8 cellular contexts compared by ENCODE assay signal in the genomic region with DNA sequence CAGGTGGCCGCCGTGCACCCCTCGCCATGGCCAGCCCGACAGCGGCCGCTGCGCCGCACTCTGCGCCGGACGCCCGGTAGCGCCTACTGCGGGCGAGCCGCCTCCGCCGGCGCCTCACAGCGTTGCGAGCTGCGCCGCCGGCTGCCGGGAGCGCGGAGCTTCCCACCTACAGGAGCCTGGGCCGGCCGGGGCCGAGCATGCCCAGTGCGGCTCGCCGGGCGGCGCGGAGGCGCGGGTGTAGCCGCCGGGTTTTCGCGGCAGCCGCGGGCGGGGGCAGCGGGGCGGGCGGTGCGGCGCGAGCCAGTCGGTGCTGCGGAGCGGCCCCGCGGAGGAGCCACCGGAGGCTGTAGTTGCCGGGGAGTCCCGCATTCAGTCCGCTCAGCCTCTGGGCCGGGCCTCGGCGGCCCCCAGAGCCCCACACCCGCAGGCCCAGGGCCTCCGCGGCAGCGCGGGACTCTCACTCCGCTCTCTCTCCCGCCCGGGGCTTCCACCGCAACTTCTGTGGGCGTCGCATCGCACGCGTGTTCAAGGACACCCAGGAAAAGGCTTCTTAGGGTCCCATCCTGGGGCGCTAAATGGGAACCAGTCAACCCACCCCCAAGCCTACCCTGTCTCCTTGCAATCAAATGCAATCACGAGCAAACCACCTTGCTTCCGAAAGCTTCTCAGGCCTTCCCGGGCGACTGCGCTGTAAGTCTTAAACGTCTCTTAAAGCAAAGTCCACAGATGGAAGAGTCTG. TPM values are rescaled to one million over a fixed set of nuclear protein-coding genes. Genes with fewer than 3 reads are reported as not detected.
A peak's percentile ranks its signal among the peaks of the same experiment; 100 is the strongest.
DNase-seq lines count a peak whose midpoint lies in the region; ATAC-seq and TF ChIP-seq lines count a peak whose summit lies in the region.

Gene MFAP3L (minus strand): TSS at position 143 of the 739 bp plus-strand sequence. CDS start 20,518 bp downstream, outside the sequence.

- 1% methylated on average over 27 of the region's 84 CpGs; no CpG with 5 or more reads in 1 of the 2 experiments for WGBS in IMR-90 (ENCODE audit: extremely low coverage in 2 of 2, insufficient read length in 1 of 2), 2 experiments

- dilution Hi-C loops in IMR-90 (cut with HindIII; ENCODE audit: low sequenced_read_pairs, unreplicated experiment): no loop called here

- H3K27me3 Mint-ChIP-seq in activated naive CD4-positive, alpha-beta T cell treated with anti-CD3 and anti-CD28 coated beads, Interleukin-2, amount 10 ng/mL, durations not matched to agents 7 days and 5 days: peaks cover 64% of the 10 kb centered on the region

- no peaks in the 10 kb centered on the region for H3K36me3 ChIP-seq in IMR-90 (ENCODE audit: control insufficient read depth, insufficient read depth, low read length)
- no peaks in the 10 kb centered on the region for H3K36me3 ChIP-seq in neutrophil

- no peaks in the 10 kb centered on the region for H3K79me1 ChIP-seq in IMR-90 (ENCODE audit: low read depth in 1 of 2, low read length in 2 of 2)

- H3K9me3 Mint-ChIP-seq in activated naive CD4-positive, alpha-beta T cell treated with anti-CD3 and anti-CD28 coated beads, Interleukin-2, amount 10 ng/mL, durations not matched to agents 7 days and 5 days: peaks cover 2% of the 10 kb centered on the region

- no peak within 1 kb of the TSS for H2AK5ac ChIP-seq in IMR-90 (ENCODE audit: low read depth, low read length)

- no peak within 1 kb of the TSS for H2BK15ac ChIP-seq in IMR-90 (ENCODE audit: low read depth, low read length)

- no peak within 1 kb of the TSS for H2BK5ac ChIP-seq in IMR-90 (ENCODE audit: low read depth, low read length, poor library complexity, severe bottlenecking)

- H2AFZ ChIP-seq in IMR-90 (replicated peaks; ENCODE audit: low read length, poor library complexity): peak within 1 kb of the TSS; percentile 99

- H3K18ac ChIP-seq in IMR-90 (ENCODE audit: low read depth, low read length): no peak within 1 kb of the TSS

- H4K8ac ChIP-seq in IMR-90 (ENCODE audit: low read depth in 2 of 2, low read length in 2 of 2): peak within 1 kb of the TSS in 1 of 2 experiments; percentile 24; a peak in 1 of 4 replicates

- intact Hi-C loops in IMR-90 (cut with micrococcal nuclease): loop anchor here (5.0 kb wide), 2 partner anchors 204 to 414 kb away; partner anchors contain the start of gene NEK1

- POLR2A ChIA-PET in IMR-90 (lab: Charles Lee; ENCODE audit: unreplicated experiment): interaction anchor here (0.6 kb wide), 1 partner anchor 317 kb away, joined by 8 read pairs; no protein-coding TSS in a partner anchor

- peak within 1 kb of the TSS; percentile 50 for H3K27ac Mint-ChIP-seq in activated naive CD4-positive, alpha-beta T cell treated with anti-CD3 and anti-CD28 coated beads, Interleukin-2, amount 10 ng/mL, durations not matched to agents 7 days and 5 days

- CTCF ChIA-PET in IMR-90 (lab: Yijun Ruan, JAX): interaction anchor here (1.0 kb wide), 1 partner anchor 266 kb away, joined by 3 read pairs; no protein-coding TSS in a partner anchor
- CTCF ChIA-PET in activated naive CD4-positive, alpha-beta T cell treated with anti-CD3 and anti-CD28 coated beads, Interleukin-2, amount 10 ng/mL, durations not matched to agents 7 days and 5 days (lab: Charles Lee): no interaction called here

- peak within 1 kb of the TSS; percentile 81 for H3K4me2 ChIP-seq in IMR-90 (ENCODE audit: low read depth, low read length)

- no peak for TF ChIP-seq RAD21 in IMR-90 (IDR thresholded peaks at IDR 0.05; ENCODE audit: low read length)

- H2BK20ac ChIP-seq in IMR-90 (ENCODE audit: low read depth, low read length): no peak within 1 kb of the TSS

- H3K4me3 ChIP-seq in IMR-90 (ENCODE audit: insufficient read depth, low read depth, low read length) (peak within 1 kb of the TSS; percentile 68), neutrophil (ENCODE audit: low read depth in 1 of 2, low read length in 1 of 2) (peak within 1 kb of the TSS; percentile 79 to 88)

- no peak within 1 kb of the TSS for H2BK120ac ChIP-seq in IMR-90 (ENCODE audit: low read depth, low read length)

- peak within 1 kb of the TSS; percentile 37; the same call in 1 of the 2 replicates for H3K23ac ChIP-seq in IMR-90 (ENCODE audit: low read depth, low read length)

- H4K5ac ChIP-seq in IMR-90 (ENCODE audit: low read depth, low read length): no peak within 1 kb of the TSS

- no peaks in the 10 kb centered on the region for H3K9me1 ChIP-seq in IMR-90 (ENCODE audit: insufficient read depth, low read length)

- peaks cover 20% of the 10 kb centered on the region for H3K4me1 Mint-ChIP-seq in activated naive CD4-positive, alpha-beta T cell treated with anti-CD3 and anti-CD28 coated beads, Interleukin-2, amount 10 ng/mL, durations not matched to agents 7 days and 5 days

- no peaks in the 10 kb centered on the region for H4K20me1 ChIP-seq in IMR-90 (ENCODE audit: insufficient read depth, low read length)

- H3K9me3 ChIP-seq in IMR-90 (ENCODE audit: control insufficient read depth, insufficient read depth, low read length): 0 out of 2 replicates have a peak, but pooled peaks cover 5% of the 10 kb centered on the region
- H3K9me3 ChIP-seq in neutrophil: no peaks in the 10 kb centered on the region

- ATAC-seq in GM21619 (IDR thresholded peaks at IDR 0.05; ENCODE audit: unreplicated experiment): peak; percentile 78
- peak; percentile 96 for ATAC-seq in IMR-90 (ENCODE audit: low read depth)

- no peak within 1 kb of the TSS for H3K56ac ChIP-seq in IMR-90 (ENCODE audit: extremely low read depth, insufficient read depth, low read length)

- H4K91ac ChIP-seq in IMR-90 (ENCODE audit: insufficient read depth, low read depth, low read length): no peak within 1 kb of the TSS

- no TSS peak for BruUV-seq in IMR-90 (replicated peaks; lab: Mats Ljungman, UMichigan)

- peak within 1 kb of the TSS; percentile 87 for H3K4me3 Mint-ChIP-seq in activated naive CD4-positive, alpha-beta T cell treated with anti-CD3 and anti-CD28 coated beads, Interleukin-2, amount 10 ng/mL, durations not matched to agents 7 days and 5 days

- TF ChIP-seq CTCF in IMR-90 (conservative IDR thresholded peaks at IDR 0.05; ENCODE audit: low read depth, low read length): 0 out of 2 replicates have a peak, but pooled peaks have one; percentile 19
- peak; percentile 12 for TF ChIP-seq CTCF in neutrophil (IDR thresholded peaks at IDR 0.05)

- no peak for TF ChIP-seq POLR2A in IMR-90 (IDR thresholded peaks at IDR 0.05; ENCODE audit: low read depth, low read length)

- peak within 1 kb of the TSS; percentile 27 for H3K9ac ChIP-seq in IMR-90 (ENCODE audit: low read depth, low read length)

- DNase-seq in DMS153 (lab: John Stamatoyannopoulos, UW) (peak; percentile 75), IMR-90 (peak; percentile 84), SK-MEL-5 (ENCODE audit: low read depth, low spot score) (peak; percentile 86), germinal center (ENCODE audit: low spot score) (peak; percentile 87), stromal cell of bone marrow (ENCODE audit: low read depth) (peak; percentile 82)
- peak; percentile 83 for DNase-seq in activated naive CD4-positive, alpha-beta T cell treated with anti-CD3 and anti-CD28 coated beads, Interleukin-2, amount 10 ng/mL, durations not matched to agents 7 days and 5 days

- no peaks in the 10 kb centered on the region for H3K36me3 Mint-ChIP-seq in activated naive CD4-positive, alpha-beta T cell treated with anti-CD3 and anti-CD28 coated beads, Interleukin-2, amount 10 ng/mL, durations not matched to agents 7 days and 5 days

- H3K27ac ChIP-seq in IMR-90 (ENCODE audit: insufficient read depth, low read length) (no peak within 1 kb of the TSS), neutrophil (peak within 1 kb of the TSS; percentile 86)

- H2AK9ac ChIP-seq in IMR-90 (replicated peaks; ENCODE audit: low read depth, low read length, poor library complexity): peak within 1 kb of the TSS; percentile 83

- H3K14ac ChIP-seq in IMR-90 (replicated peaks; ENCODE audit: low read depth, low read length): no peak within 1 kb of the TSS

- in situ Hi-C loops in IMR-90 (cut with MboI; ENCODE audit: low sequenced_read_pairs): no loop called here
- in situ Hi-C loops in SK-MEL-5 (cut with HindIII; ENCODE audit: low pct_unique_long_range_greater_than_20kb, low sequenced_read_pairs): loop anchor here (25.0 kb wide), 1 partner anchor 214 kb away; no protein-coding TSS in a partner anchor

- H3K4me1 ChIP-seq in IMR-90 (ENCODE audit: control insufficient read depth, insufficient read depth, low read length) (0 out of 2 replicates have a peak, but pooled peaks cover 2% of the 10 kb centered on the region), neutrophil (ENCODE audit: control insufficient read depth in 1 of 2, insufficient read depth in 1 of 2, low read depth in 1 of 2, low read length in 1 of 2) (peaks cover 20 to 22% of the 10 kb centered on the region in 2 experiments)

- H3K27me3 ChIP-seq in IMR-90 (ENCODE audit: control insufficient read depth, insufficient read depth, low read length): peaks cover 23% of the 10 kb centered on the region
- peaks cover 68% of the 10 kb centered on the region for H3K27me3 ChIP-seq in neutrophil

- H3K4ac ChIP-seq in IMR-90 (ENCODE audit: low read depth, low read length): no peak within 1 kb of the TSS

TF ChIP-seq in IMR-90, 13 proteins besides CTCF, POLR2A, EP300 and RAD21:
- TF ChIP-seq BHLHE40 (IDR thresholded peaks at IDR 0.05; ENCODE audit: low read depth, low read length): peak; percentile 13; the same call in 1 of the 2 replicates
- TF ChIP-seq NFE2L2 (IDR thresholded peaks at IDR 0.05; ENCODE audit: low read depth, low read length): no peak
- no peak for TF ChIP-seq FOS (IDR thresholded peaks at IDR 0.05; ENCODE audit: low read depth, low read length)
- TF ChIP-seq RCOR1 (IDR thresholded peaks at IDR 0.05; ENCODE audit: insufficient replicate concordance, low read length): no peak
- TF ChIP-seq MAZ (IDR thresholded peaks at IDR 0.05; ENCODE audit: borderline replicate concordance, low read depth, low read length): peak; percentile 99
- TF ChIP-seq CEBPB (IDR thresholded peaks at IDR 0.05; ENCODE audit: low read depth, low read length): no peak

RNA-seq across cellular contexts. Expression of gene MFAP3L, which starts in this region (rescaled TPM):
- 0.28 and 0.36 TPM in 2 replicates for total RNA-seq in IMR-90 (2012; rRNA removed)
- 0.06 and 0.22 TPM in 2 replicates for polyA plus RNA-seq in IMR-90 (2012; rRNA removed)
- 0.01 and 0.02 TPM in 2 replicates for polyA plus RNA-seq in IMR-90 (2012; cell fraction: cytosol; rRNA removed)
- polyA plus RNA-seq in IMR-90 (2012; cell fraction: nucleus; rRNA removed; ENCODE audit: low replicate concordance): 0.05 and 0.08 TPM in 2 replicates
- total RNA-seq in SK-MEL-5 (2014; rRNA removed; shearing (Covaris generic)): 32.0 and 32.1 TPM in 2 replicates
- 41.3 and 43.7 TPM in 2 replicates for polyA plus RNA-seq in SK-MEL-5 (2015; cell fraction: cytosol; rRNA removed)
- polyA plus RNA-seq in SK-MEL-5 (2015; cell fraction: nucleus; rRNA removed): 56.1 and 65.7 TPM in 2 replicates

Comparison
In these comparisons a context has a peak if more than half of its experiments do, and no peak if none do; other contexts are left out.
1. RNA of gene MFAP3L (total RNA-seq): 32.0 to 32.1 TPM in SK-MEL-5; 0.28 to 0.36 TPM in IMR-90; every median in the first group is over 10 times any median in the second.
2. Peak in DNase-seq, ATAC-seq, H3K4me3 ChIP-seq, H3K9ac ChIP-seq and H3K4me2 ChIP-seq in IMR-90; RNA of the gene not detected or under 1 TPM.
3. Peak in every context shown above with its lines, with median percentiles within 50 percentile points of each other: DNase-seq.